Comparison of ENCODE assay signal across 1 cellular context in genomic region chr3:131714585-131715220, GRCh38.
TF ChIP-seq lines count a peak whose summit lies in the region.

No MANE protein-coding gene starts in this region.

TF ChIP-seq in GM12878, 131 proteins besides CTCF, POLR2A, EP300 and RAD21 (continued from another document and continues in another):
- TF ChIP-seq CBX3 (IDR thresholded peaks at IDR 0.05; ENCODE audit: borderline replicate concordance, low read depth) (no peak), SRF (IDR thresholded peaks at IDR 0.05; ENCODE audit: low read depth in 2 of 2, low read length in 2 of 2) (no peak), KLF5 (IDR thresholded peaks at IDR 0.05; ENCODE audit: partially characterized antibody) (no peak), RCOR1 (conservative IDR thresholded peaks at IDR 0.05; ENCODE audit: low read depth, low read length) (no peak), JUND (IDR thresholded peaks at IDR 0.05; ENCODE audit: low read depth, low read length) (no peak), MLLT1 (IDR thresholded peaks at IDR 0.05) (0 out of 2 replicates have a peak, but pooled peaks have one; percentile 57), EED (IDR thresholded peaks at IDR 0.05; ENCODE audit: low read depth) (peak; percentile 92), SUZ12 (IDR thresholded peaks at IDR 0.05; ENCODE audit: unreplicated experiment) (no peak), CHD1 (IDR thresholded peaks at IDR 0.05; ENCODE audit: low read depth, low read length) (no peak), ASH2L (IDR thresholded peaks at IDR 0.05; ENCODE audit: borderline replicate concordance, low read depth) (no peak), IKZF1 (conservative IDR thresholded peaks at IDR 0.05) (peak; percentile 68), SREBF1 (IDR thresholded peaks at IDR 0.05; ENCODE audit: low read length) (no peak), MXI1 (IDR thresholded peaks at IDR 0.05; ENCODE audit: low read depth, low read length) (no peak), ZBTB4 (CRISPR knock-in tag; IDR thresholded peaks at IDR 0.05) (no peak), ZNF217 (IDR thresholded peaks at IDR 0.05) (0 out of 2 replicates have a peak, but pooled peaks have one; percentile 49), PRDM15 (CRISPR knock-in tag; IDR thresholded peaks at IDR 0.05) (no peak), E2F8 (IDR thresholded peaks at IDR 0.05; ENCODE audit: low read depth, partially characterized antibody) (no peak), BRCA1 (IDR thresholded peaks at IDR 0.05; ENCODE audit: low read depth, low read length) (no peak), IKZF2 (IDR thresholded peaks at IDR 0.05) (peak; percentile 85), MAX (IDR thresholded peaks at IDR 0.05; ENCODE audit: low read depth, low read length) (no peak), HDAC2 (IDR thresholded peaks at IDR 0.05) (no peak), BCLAF1 (IDR thresholded peaks at IDR 0.05) (no peak), ZZZ3 (IDR thresholded peaks at IDR 0.05; ENCODE audit: control insufficient read depth, insufficient read length, low read depth) (no peak), NFIC (IDR thresholded peaks at IDR 0.05; ENCODE audit: low read depth, low read length) (peak; percentile 97), PAX5 (IDR thresholded peaks at IDR 0.05; ENCODE audit: borderline replicate concordance, low read depth, low read length) (peak; percentile 65; the same call in 1 of the 2 replicates), ZBED1 (IDR thresholded peaks at IDR 0.05; ENCODE audit: borderline replicate concordance) (0 out of 2 replicates have a peak, but pooled peaks have one; percentile 44), MYC (IDR thresholded peaks at IDR 0.05; ENCODE audit: insufficient read depth, insufficient read length, insufficient replicate concordance, low read length, severe bottlenecking) (no peak), CEBPB (IDR thresholded peaks at IDR 0.05; ENCODE audit: borderline replicate concordance in 1 of 2, low read depth in 2 of 2, low read length in 2 of 2) (peak in 1 of 2 experiments; percentile 92; a peak in 3 of 4 replicates), SP1 (IDR thresholded peaks at IDR 0.05; ENCODE audit: low read depth, low read length) (no peak), SMAD1 (IDR thresholded peaks at IDR 0.05; ENCODE audit: low read depth, partially characterized antibody) (no peak), E2F4 (IDR thresholded peaks at IDR 0.05; ENCODE audit: low read depth, low read length) (no peak), NFXL1 (IDR thresholded peaks at IDR 0.05; ENCODE audit: borderline replicate concordance) (no peak), BMI1 (IDR thresholded peaks at IDR 0.05; ENCODE audit: borderline replicate concordance) (no peak), RELA (IDR thresholded peaks at IDR 0.05; ENCODE audit: borderline replicate concordance, partially characterized antibody) (no peak)
- TF ChIP-seq, protein P1, sequence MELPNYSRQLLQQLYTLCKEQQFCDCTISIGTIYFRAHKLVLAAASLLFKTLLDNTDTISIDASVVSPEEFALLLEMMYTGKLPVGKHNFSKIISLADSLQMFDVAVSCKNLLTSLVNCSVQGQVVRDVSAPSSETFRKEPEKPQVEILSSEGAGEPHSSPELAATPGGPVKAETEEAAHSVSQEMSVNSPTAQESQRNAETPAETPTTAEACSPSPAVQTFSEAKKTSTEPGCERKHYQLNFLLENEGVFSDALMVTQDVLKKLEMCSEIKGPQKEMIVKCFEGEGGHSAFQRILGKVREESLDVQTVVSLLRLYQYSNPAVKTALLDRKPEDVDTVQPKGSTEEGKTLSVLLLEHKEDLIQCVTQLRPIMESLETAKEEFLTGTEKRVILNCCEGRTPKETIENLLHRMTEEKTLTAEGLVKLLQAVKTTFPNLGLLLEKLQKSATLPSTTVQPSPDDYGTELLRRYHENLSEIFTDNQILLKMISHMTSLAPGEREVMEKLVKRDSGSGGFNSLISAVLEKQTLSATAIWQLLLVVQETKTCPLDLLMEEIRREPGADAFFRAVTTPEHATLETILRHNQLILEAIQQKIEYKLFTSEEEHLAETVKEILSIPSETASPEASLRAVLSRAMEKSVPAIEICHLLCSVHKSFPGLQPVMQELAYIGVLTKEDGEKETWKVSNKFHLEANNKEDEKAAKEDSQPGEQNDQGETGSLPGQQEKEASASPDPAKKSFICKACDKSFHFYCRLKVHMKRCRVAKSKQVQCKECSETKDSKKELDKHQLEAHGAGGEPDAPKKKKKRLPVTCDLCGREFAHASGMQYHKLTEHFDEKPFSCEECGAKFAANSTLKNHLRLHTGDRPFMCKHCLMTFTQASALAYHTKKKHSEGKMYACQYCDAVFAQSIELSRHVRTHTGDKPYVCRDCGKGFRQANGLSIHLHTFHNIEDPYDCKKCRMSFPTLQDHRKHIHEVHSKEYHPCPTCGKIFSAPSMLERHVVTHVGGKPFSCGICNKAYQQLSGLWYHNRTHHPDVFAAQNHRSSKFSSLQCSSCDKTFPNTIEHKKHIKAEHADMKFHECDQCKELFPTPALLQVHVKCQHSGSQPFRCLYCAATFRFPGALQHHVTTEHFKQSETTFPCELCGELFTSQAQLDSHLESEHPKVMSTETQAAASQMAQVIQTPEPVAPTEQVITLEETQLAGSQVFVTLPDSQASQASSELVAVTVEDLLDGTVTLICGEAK (IDR thresholded peaks at IDR 0.05; ENCODE audit: borderline replicate concordance), result no peak
- TF ChIP-seq, protein P2, sequence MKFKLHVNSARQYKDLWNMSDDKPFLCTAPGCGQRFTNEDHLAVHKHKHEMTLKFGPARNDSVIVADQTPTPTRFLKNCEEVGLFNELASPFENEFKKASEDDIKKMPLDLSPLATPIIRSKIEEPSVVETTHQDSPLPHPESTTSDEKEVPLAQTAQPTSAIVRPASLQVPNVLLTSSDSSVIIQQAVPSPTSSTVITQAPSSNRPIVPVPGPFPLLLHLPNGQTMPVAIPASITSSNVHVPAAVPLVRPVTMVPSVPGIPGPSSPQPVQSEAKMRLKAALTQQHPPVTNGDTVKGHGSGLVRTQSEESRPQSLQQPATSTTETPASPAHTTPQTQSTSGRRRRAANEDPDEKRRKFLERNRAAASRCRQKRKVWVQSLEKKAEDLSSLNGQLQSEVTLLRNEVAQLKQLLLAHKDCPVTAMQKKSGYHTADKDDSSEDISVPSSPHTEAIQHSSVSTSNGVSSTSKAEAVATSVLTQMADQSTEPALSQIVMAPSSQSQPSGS (IDR thresholded peaks at IDR 0.05; ENCODE audit: low read length), result peak; percentile 93; the same call in 1 of the 2 replicates
